In genomic region chr2:239991689-239992314, GRCh38 we compare ENCODE assay signal across 8 cellular contexts. TPM values are rescaled to one million over a fixed set of nuclear protein-coding genes. Genes with fewer than 3 reads are reported as not detected.
DNase-seq lines count a peak whose midpoint lies in the region; ATAC-seq and TF ChIP-seq lines count a peak whose summit lies in the region.

No MANE protein-coding gene starts in this region.

- intact Hi-C loops in activated CD8-positive, alpha-beta T cell treated with anti-CD3 and anti-CD28 coated beads for 36 hours (cut with micrococcal nuclease), result no loop called here
- intact Hi-C loops in activated T-helper 1 cell treated with anti-CD3 and anti-CD28 coated beads, Interleukin-12 subunit alpha, Interleukin-12 subunit beta, Interleukin-2, Interleukin-4 antibody, amounts not matched to agents 30 ng/mL and 10 ng/mL and 1 ng/mL, durations not matched to agents 14 hours and 24 hours and 36 hours (cut with micrococcal nuclease), result loop anchor here (1.0 kb wide), 1 partner anchor 58 kb away; no protein-coding TSS in a partner anchor

- TF ChIP-seq CTCF in activated CD8-positive, alpha-beta T cell treated with anti-CD3 and anti-CD28 coated beads for 36 hours (IDR thresholded peaks at IDR 0.05), result peak; percentile 91

- CTCF ChIA-PET in activated CD8-positive, alpha-beta T cell treated with anti-CD3 and anti-CD28 coated beads for 36 hours (lab: Charles Lee), result interaction anchor here (0.6 to 3.4 kb wide), 27 partner anchors 9 to 709 kb away, joined by 3 to 16 read pairs (median 4); partner anchors contain the start of gene NDUFA10

- DNase-seq in stimulated activated CD4-positive, alpha-beta T cell treated with anti-CD3 and anti-CD28 coated beads, Interleukin-4, amount 100 ng/mL, for 24 hours, result peak; percentile 11
- no peak for DNase-seq in stimulated activated CD4-positive, alpha-beta T cell treated with anti-CD3 and anti-CD28 coated beads, Interleukin-15, amount 100 ng/mL, for 24 hours
- DNase-seq in NCI-H2029 treated with DMSO at 0.1 percent for 48 hours (lab: John Stamatoyannopoulos, UW) (peak; percentile 55), glomerular visceral epithelial cell (ENCODE audit: extremely low spot score) (peak; percentile 55), pulmonary artery endothelial cell (ENCODE audit: low read depth, low spot score) (peak; percentile 22)
- peak; percentile 17 for DNase-seq in activated CD8-positive, alpha-beta T cell treated with anti-CD3 and anti-CD28 coated beads for 36 hours
- DNase-seq in activated T-helper 1 cell treated with anti-CD3 and anti-CD28 coated beads, Interleukin-12 subunit alpha, Interleukin-12 subunit beta, Interleukin-2, Interleukin-4 antibody, amounts not matched to agents 30 ng/mL and 10 ng/mL and 1 ng/mL, durations not matched to agents 14 hours and 24 hours and 36 hours (ENCODE audit: low spot score), result no peak

- peaks cover 38% of the 10 kb centered on the region for H3K36me3 Mint-ChIP-seq in activated CD8-positive, alpha-beta T cell treated with anti-CD3 and anti-CD28 coated beads for 36 hours (ENCODE audit: low read depth)
- H3K36me3 Mint-ChIP-seq in activated T-helper 1 cell treated with anti-CD3 and anti-CD28 coated beads, Interleukin-12 subunit alpha, Interleukin-12 subunit beta, Interleukin-2, Interleukin-4 antibody, amounts not matched to agents 30 ng/mL and 10 ng/mL and 1 ng/mL, durations not matched to agents 14 hours and 24 hours and 36 hours (ENCODE audit: low read depth), result peaks cover 26% of the 10 kb centered on the region

- no peaks in the 10 kb centered on the region for H3K4me1 Mint-ChIP-seq in activated CD8-positive, alpha-beta T cell treated with anti-CD3 and anti-CD28 coated beads for 36 hours (ENCODE audit: low read depth)
- no peaks in the 10 kb centered on the region for H3K4me1 Mint-ChIP-seq in activated T-helper 1 cell treated with anti-CD3 and anti-CD28 coated beads, Interleukin-12 subunit alpha, Interleukin-12 subunit beta, Interleukin-2, Interleukin-4 antibody, amounts not matched to agents 30 ng/mL and 10 ng/mL and 1 ng/mL, durations not matched to agents 14 hours and 24 hours and 36 hours (ENCODE audit: low read depth)

- no peaks in the 10 kb centered on the region for H3K9me3 Mint-ChIP-seq in activated CD8-positive, alpha-beta T cell treated with anti-CD3 and anti-CD28 coated beads for 36 hours
- H3K9me3 Mint-ChIP-seq in activated T-helper 1 cell treated with anti-CD3 and anti-CD28 coated beads, Interleukin-12 subunit alpha, Interleukin-12 subunit beta, Interleukin-2, Interleukin-4 antibody, amounts not matched to agents 30 ng/mL and 10 ng/mL and 1 ng/mL, durations not matched to agents 14 hours and 24 hours and 36 hours, result no peaks in the 10 kb centered on the region

- peak; percentile 74 for ATAC-seq in activated CD8-positive, alpha-beta T cell treated with anti-CD3 and anti-CD28 coated beads for 36 hours
- no peak for ATAC-seq in HG03139 (IDR thresholded peaks at IDR 0.05; ENCODE audit: unreplicated experiment)

- POLR2A ChIA-PET in activated CD8-positive, alpha-beta T cell treated with anti-CD3 and anti-CD28 coated beads for 36 hours (lab: Charles Lee), result interaction anchor here (1.0 to 1.3 kb wide), 2 partner anchors 11 to 17 kb away, joined by 3 read pairs; no protein-coding TSS in a partner anchor

- H3K4me3 Mint-ChIP-seq in activated CD8-positive, alpha-beta T cell treated with anti-CD3 and anti-CD28 coated beads for 36 hours, result no peak overlapping the region
- no peak overlapping the region for H3K4me3 Mint-ChIP-seq in activated T-helper 1 cell treated with anti-CD3 and anti-CD28 coated beads, Interleukin-12 subunit alpha, Interleukin-12 subunit beta, Interleukin-2, Interleukin-4 antibody, amounts not matched to agents 30 ng/mL and 10 ng/mL and 1 ng/mL, durations not matched to agents 14 hours and 24 hours and 36 hours

- no peaks in the 10 kb centered on the region for H3K27me3 Mint-ChIP-seq in activated CD8-positive, alpha-beta T cell treated with anti-CD3 and anti-CD28 coated beads for 36 hours
- no peaks in the 10 kb centered on the region for H3K27me3 Mint-ChIP-seq in activated T-helper 1 cell treated with anti-CD3 and anti-CD28 coated beads, Interleukin-12 subunit alpha, Interleukin-12 subunit beta, Interleukin-2, Interleukin-4 antibody, amounts not matched to agents 30 ng/mL and 10 ng/mL and 1 ng/mL, durations not matched to agents 14 hours and 24 hours and 36 hours (ENCODE audit: insufficient read depth)

- no peak overlapping the region for H3K27ac Mint-ChIP-seq in activated CD8-positive, alpha-beta T cell treated with anti-CD3 and anti-CD28 coated beads for 36 hours
- H3K27ac Mint-ChIP-seq in activated T-helper 1 cell treated with anti-CD3 and anti-CD28 coated beads, Interleukin-12 subunit alpha, Interleukin-12 subunit beta, Interleukin-2, Interleukin-4 antibody, amounts not matched to agents 30 ng/mL and 10 ng/mL and 1 ng/mL, durations not matched to agents 14 hours and 24 hours and 36 hours, result no peak overlapping the region

RNA-seq across cellular contexts. Expression of gene NDUFA10, which starts 33.3 kb away (rescaled TPM):
- 100 to 1,000 TPM; 148 to 155 TPM for total RNA-seq in activated CD8-positive, alpha-beta T cell treated with anti-CD3 and anti-CD28 coated beads for 36 hours
- 103 and 144 TPM in 2 replicates for total RNA-seq in pulmonary artery endothelial cell
- 102 and 106 TPM in 2 replicates for total RNA-seq in activated T-helper 1 cell treated with anti-CD3 and anti-CD28 coated beads, Interleukin-12 subunit alpha, Interleukin-12 subunit beta, Interleukin-2, Interleukin-4 antibody, amounts not matched to agents 30 ng/mL and 10 ng/mL and 1 ng/mL, durations not matched to agents 14 hours and 24 hours and 36 hours

RNA-seq across cellular contexts. Expression of gene OR6B2, which starts 38.4 kb away (rescaled TPM):
- not detected for total RNA-seq in activated CD8-positive, alpha-beta T cell treated with anti-CD3 and anti-CD28 coated beads for 36 hours
- total RNA-seq in pulmonary artery endothelial cell, result not detected in 2 replicates
- not detected in 2 replicates for total RNA-seq in activated T-helper 1 cell treated with anti-CD3 and anti-CD28 coated beads, Interleukin-12 subunit alpha, Interleukin-12 subunit beta, Interleukin-2, Interleukin-4 antibody, amounts not matched to agents 30 ng/mL and 10 ng/mL and 1 ng/mL, durations not matched to agents 14 hours and 24 hours and 36 hours

Comparison
In these comparisons a context has a peak if more than half of its experiments do, and no peak if none do; other contexts are left out.
1. DNase-seq: peak in stimulated activated CD4-positive, alpha-beta T cell treated with anti-CD3 and anti-CD28 coated beads, Interleukin-4, amount 100 ng/mL, for 24 hours (single experiment), NCI-H2029 treated with DMSO at 0.1 percent for 48 hours (single experiment), activated CD8-positive, alpha-beta T cell treated with anti-CD3 and anti-CD28 coated beads for 36 hours (single experiment), glomerular visceral epithelial cell (single experiment) and pulmonary artery endothelial cell (single experiment); none in stimulated activated CD4-positive, alpha-beta T cell treated with anti-CD3 and anti-CD28 coated beads, Interleukin-15, amount 100 ng/mL, for 24 hours (single experiment) and activated T-helper 1 cell treated with anti-CD3 and anti-CD28 coated beads, Interleukin-12 subunit alpha, Interleukin-12 subunit beta, Interleukin-2, Interleukin-4 antibody, amounts not matched to agents 30 ng/mL and 10 ng/mL and 1 ng/mL, durations not matched to agents 14 hours and 24 hours and 36 hours (single experiment).